In genomic region chr9:4339357-4339756, GRCh38 we compare ENCODE assay signal across 8 cellular contexts. TPM values are rescaled to one million over a fixed set of nuclear protein-coding genes. Genes with fewer than 3 reads are reported as not detected.
DNase-seq lines count a peak whose midpoint lies in the region; ATAC-seq and TF ChIP-seq lines count a peak whose summit lies in the region.

No MANE protein-coding gene starts in this region.

- no peaks in the 10 kb centered on the region for H3K36me3 ChIP-seq in OCI-LY1 (ENCODE audit: insufficient read depth, low read length)

- ATAC-seq in GM19467 (IDR thresholded peaks at IDR 0.05; ENCODE audit: unreplicated experiment) (peak; percentile 50), esophagus mucosa (peak; percentile 77)
- ATAC-seq in natural killer cell treated with Interleukin-12 subunit alpha and Interleukin-12 subunit beta and Interleukin-15 and Interleukin-18, amount 100 ng/mL, for 72 hours = peak; percentile 57 to 69

- H3K9me3 ChIP-seq in OCI-LY1 (ENCODE audit: low read length) = no peaks in the 10 kb centered on the region

- H3K27me3 ChIP-seq in OCI-LY1 (ENCODE audit: insufficient read depth, low read length) = no peaks in the 10 kb centered on the region

- DNase-seq in COLO829 (ENCODE audit: low spot score) (peak; percentile 50), HT1080 (ENCODE audit: low read depth) (peak; percentile 83), activated T-cell treated with anti-CD3 and anti-CD28 coated beads for 24 hours (ENCODE audit: low read depth) (peak; percentile 72)
- peak; percentile 69 for DNase-seq in natural killer cell treated with Interleukin-12 subunit alpha and Interleukin-12 subunit beta and Interleukin-15 and Interleukin-18, amount 100 ng/mL, for 72 hours (ENCODE audit: low spot score)
- DNase-seq in stimulated activated naive CD4-positive, alpha-beta T cell (lab: John Stamatoyannopoulos, UW) = peak; percentile 52 to 87 (median 72)

- H3K4me3 ChIP-seq in OCI-LY1 (ENCODE audit: low read depth, low read length, poor library complexity, severe bottlenecking) = no peak overlapping the region

- H3K79me2 ChIP-seq in OCI-LY1 (ENCODE audit: insufficient read depth, low read length) = no peaks in the 10 kb centered on the region

- TF ChIP-seq CTCF in OCI-LY1 (IDR thresholded peaks at IDR 0.05; ENCODE audit: low read length) = peak; percentile 96

- no peak overlapping the region for H3K4me3 Mint-ChIP-seq in natural killer cell treated with Interleukin-12 subunit alpha and Interleukin-12 subunit beta and Interleukin-15 and Interleukin-18, amount 100 ng/mL, for 72 hours

- H3K4me1 ChIP-seq in OCI-LY1 (ENCODE audit: insufficient read depth, low read length, severe bottlenecking) = no peaks in the 10 kb centered on the region

- no peaks in the 10 kb centered on the region for H4K20me1 ChIP-seq in OCI-LY1 (ENCODE audit: insufficient read depth, low read length)

- peaks cover 10 to 13% of the 10 kb centered on the region in 2 donors for H3K27me3 Mint-ChIP-seq in natural killer cell treated with Interleukin-12 subunit alpha and Interleukin-12 subunit beta and Interleukin-15 and Interleukin-18, amount 100 ng/mL, for 72 hours

- no peak overlapping the region for H3K9ac ChIP-seq in OCI-LY1 (ENCODE audit: low read length)

- no peaks in the 10 kb centered on the region for H3K9me2 ChIP-seq in OCI-LY1 (ENCODE audit: low read depth, low read length)

- H3K9me3 Mint-ChIP-seq in natural killer cell treated with Interleukin-12 subunit alpha and Interleukin-12 subunit beta and Interleukin-15 and Interleukin-18, amount 100 ng/mL, for 72 hours = no peaks in the 10 kb centered on the region

- H3K27ac Mint-ChIP-seq in natural killer cell treated with Interleukin-12 subunit alpha and Interleukin-12 subunit beta and Interleukin-15 and Interleukin-18, amount 100 ng/mL, for 72 hours = peak overlapping the region in 1 of 2 donors; percentile 52

- no peak overlapping the region for H2AFZ ChIP-seq in OCI-LY1 (ENCODE audit: low read length)

- no peak overlapping the region for H3K27ac ChIP-seq in OCI-LY1 (ENCODE audit: low read depth, low read length, poor library complexity, severe bottlenecking)

- no peak overlapping the region for H3K4me2 ChIP-seq in OCI-LY1 (ENCODE audit: low read length)

- no peaks in the 10 kb centered on the region for H3K36me3 Mint-ChIP-seq in natural killer cell treated with Interleukin-12 subunit alpha and Interleukin-12 subunit beta and Interleukin-15 and Interleukin-18, amount 100 ng/mL, for 72 hours

- H3F3A ChIP-seq in OCI-LY1 (ENCODE audit: insufficient read depth, low read length) = no peaks in the 10 kb centered on the region

- H3K4me1 Mint-ChIP-seq in natural killer cell treated with Interleukin-12 subunit alpha and Interleukin-12 subunit beta and Interleukin-15 and Interleukin-18, amount 100 ng/mL, for 72 hours (ENCODE audit: low read depth in 2 of 2) = peaks cover 4% of the 10 kb centered on the region in 2 donors

RNA-seq across cellular contexts. Expression of gene GLIS3, which starts 39.5 kb away (rescaled TPM):
- total RNA-seq in HT1080 (2014; rRNA removed; shearing (Covaris generic)) = 13.2 and 13.3 TPM in 2 replicates
- polyA plus RNA-seq in HT1080 (2015; cell fraction: cytosol; rRNA removed) = 13.7 and 18.0 TPM in 2 replicates
- 13.0 and 14.1 TPM in 2 replicates for polyA plus RNA-seq in HT1080 (2015; cell fraction: nucleus; rRNA removed)
- 1.0 TPM for total RNA-seq in esophagus mucosa
- total RNA-seq in natural killer cell treated with Interleukin-12 subunit alpha and Interleukin-12 subunit beta and Interleukin-15 and Interleukin-18, amount 100 ng/mL, for 72 hours = 10 to 100 TPM; 17.0 to 27.2 TPM
